ENCODE assay signal across 10 cellular contexts in the genomic region with DNA sequence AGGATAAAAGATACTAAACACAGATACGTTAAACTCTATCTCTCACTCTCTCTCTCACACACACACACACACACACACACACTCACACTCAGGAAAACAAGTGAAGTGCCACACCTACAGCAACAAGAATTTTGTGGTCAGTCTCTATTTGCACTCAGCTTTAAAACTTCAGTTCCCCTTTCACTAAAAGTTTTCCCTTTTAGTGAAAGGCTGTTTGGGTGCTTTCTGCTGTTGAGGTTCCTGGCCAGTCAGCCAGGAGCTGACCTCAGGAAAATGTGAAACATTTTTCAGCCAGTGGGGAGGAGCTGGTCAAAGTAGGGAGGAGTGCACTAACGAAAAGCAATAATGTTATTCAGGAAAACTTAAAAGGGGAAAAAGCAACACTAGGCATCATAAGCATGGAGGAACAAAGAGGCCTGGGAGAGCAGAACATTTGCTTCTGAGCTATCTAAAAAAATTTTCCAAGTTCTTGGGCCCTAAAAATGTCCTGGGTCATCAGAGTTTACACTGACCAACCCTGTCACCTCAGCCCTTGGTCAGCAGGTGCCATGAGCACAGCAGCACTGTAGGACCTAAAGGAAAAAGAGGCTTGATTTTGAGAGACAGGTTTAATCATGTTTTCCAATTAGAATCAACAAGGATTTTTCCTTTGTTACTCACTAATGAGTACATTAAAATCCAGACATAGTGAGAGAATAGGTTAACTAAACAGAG. TPM values are rescaled to one million over a fixed set of nuclear protein-coding genes. Genes with fewer than 3 reads are reported as not detected.
DNase-seq lines count a peak whose midpoint lies in the region; ATAC-seq, FAIRE-seq and TF ChIP-seq lines count a peak whose summit lies in the region.
"Had no signal": no experiment of that assay in that cellular context is flagged by ENCODE, and none has a peak within 500 bp of the region (broad histone marks: within the 10 kb centered on the region; RNA-seq: fewer than 3 reads in every experiment).

No MANE protein-coding gene starts in this region.

- H3K9me3 Mint-ChIP-seq in MCF 10A (ENCODE audit: unreplicated experiment): no peaks in the 10 kb centered on the region
- H3K9me3 Mint-ChIP-seq in activated T-helper 1 cell treated with anti-CD3 and anti-CD28 coated beads, Interleukin-12 subunit alpha, Interleukin-12 subunit beta, Interleukin-2, Interleukin-4 antibody, amounts not matched to agents 30 ng/mL and 10 ng/mL and 1 ng/mL, durations not matched to agents 14 hours and 24 hours and 36 hours: peaks cover 5% of the 10 kb centered on the region

- H3K27ac ChIP-seq in mammary epithelial cell (ENCODE audit: insufficient read depth, low read depth, low read length) (no peak overlapping the region), SJCRH30 (no peak overlapping the region)
- H3K27ac ChIP-seq: A549 had no signal

- dilution Hi-C loops in mammary epithelial cell (cut with HindIII; ENCODE audit: low sequenced_read_pairs): no loop called here

- no peak overlapping the region for H3K4me3 ChIP-seq in mammary epithelial cell (replicated peaks in 1 of 3; ENCODE audit: insufficient read depth in 1 of 3, low read depth in 2 of 3, low read length in 3 of 3)
- no peak overlapping the region for H3K4me3 ChIP-seq in SJCRH30
- H3K4me3 ChIP-seq: A549 had no signal

- no peak overlapping the region for H3K9ac ChIP-seq in mammary epithelial cell (ENCODE audit: insufficient read depth, low read length)

- DNase-seq in MCF 10A (ENCODE audit: unreplicated experiment): no peak
- DNase-seq in mammary epithelial cell: no peak
- no peak for DNase-seq in stimulated activated naive CD8-positive, alpha-beta T cell treated with anti-CD3 and anti-CD28 coated beads, Interleukin-15, Interleukin-2, amounts not matched to agents 100 U/mL and 50 U/mL, for 24 hours
- DNase-seq in SJCRH30: no peak
- no peak for DNase-seq in activated T-helper 1 cell treated with anti-CD3 and anti-CD28 coated beads, Interleukin-12 subunit alpha, Interleukin-12 subunit beta, Interleukin-2, Interleukin-4 antibody, amounts not matched to agents 30 ng/mL and 10 ng/mL and 1 ng/mL, durations not matched to agents 14 hours and 24 hours and 36 hours (ENCODE audit: low spot score)
- no peak for DNase-seq in NCI-H1105 treated with DMSO at 0.1 percent for 48 hours (lab: John Stamatoyannopoulos, UW)
- DNase-seq: SW 1271 had no signal

- intact Hi-C loops in MCF 10A (cut with micrococcal nuclease): no loop called here
- intact Hi-C loops in mammary epithelial cell (cut with micrococcal nuclease): no loop called here
- intact Hi-C loops in activated T-helper 1 cell treated with anti-CD3 and anti-CD28 coated beads, Interleukin-12 subunit alpha, Interleukin-12 subunit beta, Interleukin-2, Interleukin-4 antibody, amounts not matched to agents 30 ng/mL and 10 ng/mL and 1 ng/mL, durations not matched to agents 14 hours and 24 hours and 36 hours (cut with micrococcal nuclease): loop anchor here (5.0 kb wide), 1 partner anchor 62 kb away; no protein-coding TSS in a partner anchor

- H2AFZ ChIP-seq in mammary epithelial cell (ENCODE audit: low read depth, low read length): no peak overlapping the region

- H3K9me3 ChIP-seq in mammary epithelial cell (replicated peaks; ENCODE audit: insufficient read depth, low read length): no peaks in the 10 kb centered on the region
- H3K9me3 ChIP-seq in SJCRH30 (replicated peaks): no peaks in the 10 kb centered on the region
- H3K9me3 ChIP-seq: A549 had no signal

- no peaks in the 10 kb centered on the region for H4K20me1 ChIP-seq in mammary epithelial cell (ENCODE audit: insufficient read depth, low read length)

- BruUV-seq in MCF 10A (replicated peaks; lab: Mats Ljungman, UMichigan) (no TSS peak), mammary epithelial cell (replicated peaks; lab: Mats Ljungman, UMichigan) (no TSS peak)

- 91% methylated on average over 2 of the region's 2 CpGs for WGBS in mammary epithelial cell (ENCODE audit: low coverage, missing lambda C conversion rate)

- peak; percentile 72 for ATAC-seq in HG03097 (IDR thresholded peaks at IDR 0.05; ENCODE audit: low FRiP score, unreplicated experiment)
- no peak for ATAC-seq in stimulated activated naive CD8-positive, alpha-beta T cell treated with anti-CD3 and anti-CD28 coated beads, Interleukin-15, Interleukin-2, amounts not matched to agents 100 U/mL and 50 U/mL, for 24 hours
- ATAC-seq: A549 had no signal

- FAIRE-seq in endometrium (lab: Jason Lieb, UNC): peak; percentile 72
- FAIRE-seq: A549 had no signal

- H3K4me1 ChIP-seq in mammary epithelial cell (ENCODE audit: insufficient read depth, low read length) (peaks cover 8% of the 10 kb centered on the region), SJCRH30 (no peaks in the 10 kb centered on the region)

- no peak for TF ChIP-seq CTCF in MCF 10A (IDR thresholded peaks at IDR 0.05; ENCODE audit: unreplicated experiment)
- no peak for TF ChIP-seq CTCF in mammary epithelial cell (conservative IDR thresholded peaks at IDR 0.05 in 1 of 2, IDR thresholded peaks at IDR 0.05 in 1 of 2; ENCODE audit: extremely low read depth in 1 of 2, insufficient read depth in 1 of 2, low read depth in 1 of 2, low read length in 2 of 2)

- peak overlapping the region; percentile 20 for H3K27ac Mint-ChIP-seq in MCF 10A (ENCODE audit: low read depth, unreplicated experiment)
- H3K27ac Mint-ChIP-seq in activated T-helper 1 cell treated with anti-CD3 and anti-CD28 coated beads, Interleukin-12 subunit alpha, Interleukin-12 subunit beta, Interleukin-2, Interleukin-4 antibody, amounts not matched to agents 30 ng/mL and 10 ng/mL and 1 ng/mL, durations not matched to agents 14 hours and 24 hours and 36 hours: no peak overlapping the region

- CTCF ChIA-PET in MCF 10A (lab: Yijun Ruan, JAX) (interaction anchor here (1.7 kb wide), 1 partner anchor 67 kb away, joined by 5 read pairs; no protein-coding TSS in a partner anchor), mammary epithelial cell (lab: Charles Lee; ENCODE audit: low non-redundant PET) (no interaction called here)

- peaks cover 17% of the 10 kb centered on the region for H3K4me1 Mint-ChIP-seq in MCF 10A (ENCODE audit: insufficient read depth, unreplicated experiment)
- peaks cover 38% of the 10 kb centered on the region for H3K4me1 Mint-ChIP-seq in activated T-helper 1 cell treated with anti-CD3 and anti-CD28 coated beads, Interleukin-12 subunit alpha, Interleukin-12 subunit beta, Interleukin-2, Interleukin-4 antibody, amounts not matched to agents 30 ng/mL and 10 ng/mL and 1 ng/mL, durations not matched to agents 14 hours and 24 hours and 36 hours (ENCODE audit: low read depth)

- no peak overlapping the region for H3K4me3 Mint-ChIP-seq in MCF 10A (ENCODE audit: unreplicated experiment)
- no peak overlapping the region for H3K4me3 Mint-ChIP-seq in activated T-helper 1 cell treated with anti-CD3 and anti-CD28 coated beads, Interleukin-12 subunit alpha, Interleukin-12 subunit beta, Interleukin-2, Interleukin-4 antibody, amounts not matched to agents 30 ng/mL and 10 ng/mL and 1 ng/mL, durations not matched to agents 14 hours and 24 hours and 36 hours

- no peaks in the 10 kb centered on the region for H3K79me2 ChIP-seq in mammary epithelial cell (ENCODE audit: insufficient read depth, low read length)

- H3K36me3 ChIP-seq in mammary epithelial cell (ENCODE audit: insufficient read depth, low read length) (no peaks in the 10 kb centered on the region), SJCRH30 (no peaks in the 10 kb centered on the region)

- no peak overlapping the region for H3K4me2 ChIP-seq in mammary epithelial cell (ENCODE audit: insufficient read depth, low read depth, low read length)
- H3K4me2 ChIP-seq: A549 had no signal

- no peaks in the 10 kb centered on the region for H3K27me3 ChIP-seq in mammary epithelial cell (ENCODE audit: insufficient read depth, low read length)
- no peaks in the 10 kb centered on the region for H3K27me3 ChIP-seq in SJCRH30

- in situ Hi-C loops in mammary epithelial cell (cut with MboI; ENCODE audit: low sequenced_read_pairs in 2 of 2): no loop called here

- no peaks in the 10 kb centered on the region for H3K36me3 Mint-ChIP-seq in MCF 10A (ENCODE audit: insufficient read depth, unreplicated experiment)
- H3K36me3 Mint-ChIP-seq in activated T-helper 1 cell treated with anti-CD3 and anti-CD28 coated beads, Interleukin-12 subunit alpha, Interleukin-12 subunit beta, Interleukin-2, Interleukin-4 antibody, amounts not matched to agents 30 ng/mL and 10 ng/mL and 1 ng/mL, durations not matched to agents 14 hours and 24 hours and 36 hours (ENCODE audit: low read depth): no peaks in the 10 kb centered on the region

- POLR2A ChIA-PET in MCF 10A (lab: Yijun Ruan, JAX): interaction anchor here (0.9 to 1.0 kb wide), 2 partner anchors 33 to 118 kb away, joined by 4 read pairs; no protein-coding TSS in a partner anchor

- H3K27me3 Mint-ChIP-seq in MCF 10A (ENCODE audit: insufficient read depth, unreplicated experiment): no peaks in the 10 kb centered on the region
- peaks cover 6% of the 10 kb centered on the region for H3K27me3 Mint-ChIP-seq in activated T-helper 1 cell treated with anti-CD3 and anti-CD28 coated beads, Interleukin-12 subunit alpha, Interleukin-12 subunit beta, Interleukin-2, Interleukin-4 antibody, amounts not matched to agents 30 ng/mL and 10 ng/mL and 1 ng/mL, durations not matched to agents 14 hours and 24 hours and 36 hours (ENCODE audit: insufficient read depth)

RNA-seq across cellular contexts. Expression of a gene that starts 30.7 kb away (rescaled TPM):
- total RNA-seq in MCF 10A (2022) (112 and 121 TPM in 2 replicates), mammary epithelial cell (100 to 1,000 TPM in 1 of 2 donors, 10 to 100 TPM in 1; 74.2 to 228 TPM)
- polyA plus RNA-seq in mammary epithelial cell: 148 TPM
- polyA minus RNA-seq in mammary epithelial cell: 174 TPM
- 0.18 and 0.20 TPM in 2 replicates for total RNA-seq in SJCRH30 (2014; rRNA removed; shearing (Covaris generic))
- total RNA-seq in activated T-helper 1 cell treated with anti-CD3 and anti-CD28 coated beads, Interleukin-12 subunit alpha, Interleukin-12 subunit beta, Interleukin-2, Interleukin-4 antibody, amounts not matched to agents 30 ng/mL and 10 ng/mL and 1 ng/mL, durations not matched to agents 14 hours and 24 hours and 36 hours: 12.5 and 15.2 TPM in 2 replicates

Comparison
In these comparisons a context has a peak if more than half of its experiments do, and no peak if none do; other contexts are left out.
1. RNA of a gene that starts 30.7 kb away (total RNA-seq): 74.2 to 228 TPM in mammary epithelial cell, 112 to 121 TPM in MCF 10A and 12.5 to 15.2 TPM in activated T-helper 1 cell treated with anti-CD3 and anti-CD28 coated beads, Interleukin-12 subunit alpha, Interleukin-12 subunit beta, Interleukin-2, Interleukin-4 antibody, amounts not matched to agents 30 ng/mL and 10 ng/mL and 1 ng/mL, durations not matched to agents 14 hours and 24 hours and 36 hours; 0.18 to 0.20 TPM in SJCRH30; every median in the first group is over 10 times any median in the second.